ENCODE assay signal across 2 cellular contexts in the genomic region with DNA sequence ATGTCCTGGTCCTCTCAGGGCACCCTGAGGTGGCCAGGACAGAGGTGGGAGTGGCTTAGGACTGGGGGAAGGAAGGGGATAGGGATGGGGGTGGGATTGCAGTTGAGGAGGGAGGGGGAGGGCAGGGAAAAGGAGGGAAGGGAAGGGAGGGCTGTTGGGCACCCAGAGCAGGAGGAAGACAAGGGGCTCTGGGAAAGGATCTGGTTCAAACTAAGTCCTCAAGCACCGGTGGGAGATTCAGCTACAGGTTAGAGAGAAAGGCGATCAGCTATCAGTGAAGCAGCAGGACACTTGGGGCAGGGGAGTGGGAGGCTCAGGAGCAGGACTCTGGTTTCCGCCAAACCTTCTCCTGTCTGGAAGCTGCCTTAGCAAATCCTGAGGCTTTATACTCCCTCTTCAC.
TF ChIP-seq lines count a peak whose summit lies in the region.

No MANE protein-coding gene starts in this region.

TF ChIP-seq in HepG2, 621 proteins besides CTCF, POLR2A, EP300 and RAD21:
- TF ChIP-seq PCBP2 (optimal IDR thresholded peaks at IDR 0.05; ENCODE audit: low read depth, low read length, poor library complexity, severe bottlenecking) (peak; percentile 76), GATA4 (IDR thresholded peaks at IDR 0.05; ENCODE audit: borderline replicate concordance, low read depth) (no peak), TBP (CRISPR knock-in tag; IDR thresholded peaks at IDR 0.05) (no peak)
- TF ChIP-seq, protein P1, sequence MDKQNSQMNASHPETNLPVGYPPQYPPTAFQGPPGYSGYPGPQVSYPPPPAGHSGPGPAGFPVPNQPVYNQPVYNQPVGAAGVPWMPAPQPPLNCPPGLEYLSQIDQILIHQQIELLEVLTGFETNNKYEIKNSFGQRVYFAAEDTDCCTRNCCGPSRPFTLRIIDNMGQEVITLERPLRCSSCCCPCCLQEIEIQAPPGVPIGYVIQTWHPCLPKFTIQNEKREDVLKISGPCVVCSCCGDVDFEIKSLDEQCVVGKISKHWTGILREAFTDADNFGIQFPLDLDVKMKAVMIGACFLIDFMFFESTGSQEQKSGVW (CRISPR knock-in tag; IDR thresholded peaks at IDR 0.05; ENCODE audit: borderline replicate concordance) = no peak

TF ChIP-seq in H1, 55 proteins besides CTCF, POLR2A, EP300 and RAD21:
- TF ChIP-seq POLR2AphosphoS5 (IDR thresholded peaks at IDR 0.05; ENCODE audit: low read depth, low read length) (no peak), RNF2 (IDR thresholded peaks at IDR 0.05; ENCODE audit: borderline replicate concordance, low read depth, low read length, missing control alignments, poor library complexity, severe bottlenecking) (no peak), HDAC6 (IDR thresholded peaks at IDR 0.05; ENCODE audit: low read depth, low read length) (no peak), CBX5 (IDR thresholded peaks at IDR 0.05; ENCODE audit: low read depth, low read length) (no peak), RBBP5 (IDR thresholded peaks at IDR 0.05; ENCODE audit: borderline replicate concordance, low read depth, low read length) (no peak), SIN3A (conservative IDR thresholded peaks at IDR 0.05 in 1 of 2, IDR thresholded peaks at IDR 0.05 in 1 of 2; ENCODE audit: low read depth in 1 of 2, low read length in 2 of 2) (no peak), MAFK (IDR thresholded peaks at IDR 0.05; ENCODE audit: low read depth, low read length) (no peak), SIRT6 (IDR thresholded peaks at IDR 0.05; ENCODE audit: low read length) (no peak), CBX8 (IDR thresholded peaks at IDR 0.05; ENCODE audit: borderline replicate concordance, low read depth, low read length) (no peak), ASH2L (IDR thresholded peaks at IDR 0.05; ENCODE audit: low read length) (no peak), RFX5 (IDR thresholded peaks at IDR 0.05; ENCODE audit: borderline replicate concordance, low read depth, low read length) (no peak), CEBPB (IDR thresholded peaks at IDR 0.05; ENCODE audit: low read depth, low read length) (no peak), SP4 (IDR thresholded peaks at IDR 0.05; ENCODE audit: low read length) (no peak)
- TF ChIP-seq, protein P2, sequence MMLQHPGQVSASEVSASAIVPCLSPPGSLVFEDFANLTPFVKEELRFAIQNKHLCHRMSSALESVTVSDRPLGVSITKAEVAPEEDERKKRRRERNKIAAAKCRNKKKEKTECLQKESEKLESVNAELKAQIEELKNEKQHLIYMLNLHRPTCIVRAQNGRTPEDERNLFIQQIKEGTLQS (IDR thresholded peaks at IDR 0.05; ENCODE audit: insufficient read depth, low read depth, low read length) = no peak
- TF ChIP-seq, protein P3, sequence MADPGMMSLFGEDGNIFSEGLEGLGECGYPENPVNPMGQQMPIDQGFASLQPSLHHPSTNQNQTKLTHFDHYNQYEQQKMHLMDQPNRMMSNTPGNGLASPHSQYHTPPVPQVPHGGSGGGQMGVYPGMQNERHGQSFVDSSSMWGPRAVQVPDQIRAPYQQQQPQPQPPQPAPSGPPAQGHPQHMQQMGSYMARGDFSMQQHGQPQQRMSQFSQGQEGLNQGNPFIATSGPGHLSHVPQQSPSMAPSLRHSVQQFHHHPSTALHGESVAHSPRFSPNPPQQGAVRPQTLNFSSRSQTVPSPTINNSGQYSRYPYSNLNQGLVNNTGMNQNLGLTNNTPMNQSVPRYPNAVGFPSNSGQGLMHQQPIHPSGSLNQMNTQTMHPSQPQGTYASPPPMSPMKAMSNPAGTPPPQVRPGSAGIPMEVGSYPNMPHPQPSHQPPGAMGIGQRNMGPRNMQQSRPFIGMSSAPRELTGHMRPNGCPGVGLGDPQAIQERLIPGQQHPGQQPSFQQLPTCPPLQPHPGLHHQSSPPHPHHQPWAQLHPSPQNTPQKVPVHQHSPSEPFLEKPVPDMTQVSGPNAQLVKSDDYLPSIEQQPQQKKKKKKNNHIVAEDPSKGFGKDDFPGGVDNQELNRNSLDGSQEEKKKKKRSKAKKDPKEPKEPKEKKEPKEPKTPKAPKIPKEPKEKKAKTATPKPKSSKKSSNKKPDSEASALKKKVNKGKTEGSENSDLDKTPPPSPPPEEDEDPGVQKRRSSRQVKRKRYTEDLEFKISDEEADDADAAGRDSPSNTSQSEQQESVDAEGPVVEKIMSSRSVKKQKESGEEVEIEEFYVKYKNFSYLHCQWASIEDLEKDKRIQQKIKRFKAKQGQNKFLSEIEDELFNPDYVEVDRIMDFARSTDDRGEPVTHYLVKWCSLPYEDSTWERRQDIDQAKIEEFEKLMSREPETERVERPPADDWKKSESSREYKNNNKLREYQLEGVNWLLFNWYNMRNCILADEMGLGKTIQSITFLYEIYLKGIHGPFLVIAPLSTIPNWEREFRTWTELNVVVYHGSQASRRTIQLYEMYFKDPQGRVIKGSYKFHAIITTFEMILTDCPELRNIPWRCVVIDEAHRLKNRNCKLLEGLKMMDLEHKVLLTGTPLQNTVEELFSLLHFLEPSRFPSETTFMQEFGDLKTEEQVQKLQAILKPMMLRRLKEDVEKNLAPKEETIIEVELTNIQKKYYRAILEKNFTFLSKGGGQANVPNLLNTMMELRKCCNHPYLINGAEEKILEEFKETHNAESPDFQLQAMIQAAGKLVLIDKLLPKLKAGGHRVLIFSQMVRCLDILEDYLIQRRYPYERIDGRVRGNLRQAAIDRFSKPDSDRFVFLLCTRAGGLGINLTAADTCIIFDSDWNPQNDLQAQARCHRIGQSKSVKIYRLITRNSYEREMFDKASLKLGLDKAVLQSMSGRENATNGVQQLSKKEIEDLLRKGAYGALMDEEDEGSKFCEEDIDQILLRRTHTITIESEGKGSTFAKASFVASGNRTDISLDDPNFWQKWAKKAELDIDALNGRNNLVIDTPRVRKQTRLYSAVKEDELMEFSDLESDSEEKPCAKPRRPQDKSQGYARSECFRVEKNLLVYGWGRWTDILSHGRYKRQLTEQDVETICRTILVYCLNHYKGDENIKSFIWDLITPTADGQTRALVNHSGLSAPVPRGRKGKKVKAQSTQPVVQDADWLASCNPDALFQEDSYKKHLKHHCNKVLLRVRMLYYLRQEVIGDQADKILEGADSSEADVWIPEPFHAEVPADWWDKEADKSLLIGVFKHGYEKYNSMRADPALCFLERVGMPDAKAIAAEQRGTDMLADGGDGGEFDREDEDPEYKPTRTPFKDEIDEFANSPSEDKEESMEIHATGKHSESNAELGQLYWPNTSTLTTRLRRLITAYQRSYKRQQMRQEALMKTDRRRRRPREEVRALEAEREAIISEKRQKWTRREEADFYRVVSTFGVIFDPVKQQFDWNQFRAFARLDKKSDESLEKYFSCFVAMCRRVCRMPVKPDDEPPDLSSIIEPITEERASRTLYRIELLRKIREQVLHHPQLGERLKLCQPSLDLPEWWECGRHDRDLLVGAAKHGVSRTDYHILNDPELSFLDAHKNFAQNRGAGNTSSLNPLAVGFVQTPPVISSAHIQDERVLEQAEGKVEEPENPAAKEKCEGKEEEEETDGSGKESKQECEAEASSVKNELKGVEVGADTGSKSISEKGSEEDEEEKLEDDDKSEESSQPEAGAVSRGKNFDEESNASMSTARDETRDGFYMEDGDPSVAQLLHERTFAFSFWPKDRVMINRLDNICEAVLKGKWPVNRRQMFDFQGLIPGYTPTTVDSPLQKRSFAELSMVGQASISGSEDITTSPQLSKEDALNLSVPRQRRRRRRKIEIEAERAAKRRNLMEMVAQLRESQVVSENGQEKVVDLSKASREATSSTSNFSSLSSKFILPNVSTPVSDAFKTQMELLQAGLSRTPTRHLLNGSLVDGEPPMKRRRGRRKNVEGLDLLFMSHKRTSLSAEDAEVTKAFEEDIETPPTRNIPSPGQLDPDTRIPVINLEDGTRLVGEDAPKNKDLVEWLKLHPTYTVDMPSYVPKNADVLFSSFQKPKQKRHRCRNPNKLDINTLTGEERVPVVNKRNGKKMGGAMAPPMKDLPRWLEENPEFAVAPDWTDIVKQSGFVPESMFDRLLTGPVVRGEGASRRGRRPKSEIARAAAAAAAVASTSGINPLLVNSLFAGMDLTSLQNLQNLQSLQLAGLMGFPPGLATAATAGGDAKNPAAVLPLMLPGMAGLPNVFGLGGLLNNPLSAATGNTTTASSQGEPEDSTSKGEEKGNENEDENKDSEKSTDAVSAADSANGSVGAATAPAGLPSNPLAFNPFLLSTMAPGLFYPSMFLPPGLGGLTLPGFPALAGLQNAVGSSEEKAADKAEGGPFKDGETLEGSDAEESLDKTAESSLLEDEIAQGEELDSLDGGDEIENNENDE (IDR thresholded peaks at IDR 0.05; ENCODE audit: insufficient replicate concordance, low read length) = no peak
